19 cellular contexts compared by ENCODE assay signal in genomic region chr1:4088676-4089075, GRCh38.
DNase-seq lines count a peak whose midpoint lies in the region; ATAC-seq and TF ChIP-seq lines count a peak whose summit lies in the region.
"Had no signal": no experiment of that assay in that cellular context is flagged by ENCODE, and none has a peak within 500 bp of the region (broad histone marks: within the 10 kb centered on the region; RNA-seq: fewer than 3 reads in every experiment).

No MANE protein-coding gene starts in this region.

- H3K18ac ChIP-seq in mesendoderm (ENCODE audit: low read length) = no peak overlapping the region

- H2BK120ac ChIP-seq in mesendoderm (ENCODE audit: low read depth, low read length) = no peak overlapping the region

- H3K36me3 ChIP-seq in BLaER1 (no peaks in the 10 kb centered on the region), sigmoid colon (no peaks in the 10 kb centered on the region), mesendoderm (ENCODE audit: control insufficient read depth, insufficient read depth, low read length) (no peaks in the 10 kb centered on the region)
- H3K36me3 ChIP-seq: HAP-1 had no signal

- H4K8ac ChIP-seq in mesendoderm (ENCODE audit: low read depth, low read length) = no peak overlapping the region

- WGBS in sigmoid colon, 2 donors = 92 to 93% methylated on average over 15 of the region's 15 CpGs
- WGBS in mesendoderm (ENCODE audit: extremely low coverage, insufficient coverage, low lambda C conversion rate) = no CpG with 5 or more reads among the region's 15 CpGs

- no peak overlapping the region for H2BK15ac ChIP-seq in mesendoderm (replicated peaks; ENCODE audit: low read depth)

- H3K56ac ChIP-seq in mesendoderm (ENCODE audit: low read length) = no peak overlapping the region

- DNase-seq in mesenteric fat pad (ENCODE audit: low spot score) = peak; percentile 55
- no peak for DNase-seq in omental fat pad (ENCODE audit: low spot score)
- peak; percentile 44 for DNase-seq in sigmoid colon
- no peak for DNase-seq in mesendoderm
- DNase-seq in DMS 273 (lab: John Stamatoyannopoulos, UW; ENCODE audit: unreplicated experiment) = no peak
- no peak for DNase-seq in activated T-cell treated with anti-CD3 and anti-CD28 coated beads, Interleukin-2, amount 50 U/mL, for 24 hours
- DNase-seq: C1 segment of cervical spinal cord; Calu3; CD4-positive, alpha-beta memory T cell; COR-L47; DMS153; DND-41; GOT3; HFFc6 had no signal

- H3K79me2 ChIP-seq in mesendoderm (ENCODE audit: control insufficient read depth, insufficient read depth, low read length) = no peaks in the 10 kb centered on the region

- TF ChIP-seq EP300 in sigmoid colon (IDR thresholded peaks at IDR 0.05) = no peak

- H3K4me3 ChIP-seq in BLaER1 (no peak overlapping the region), sigmoid colon (no peak overlapping the region), mesendoderm (ENCODE audit: low read length) (no peak overlapping the region)
- H3K4me3 ChIP-seq: HAP-1 had no signal

- H3K27me3 ChIP-seq in BLaER1 (no peaks in the 10 kb centered on the region), sigmoid colon (no peaks in the 10 kb centered on the region), mesendoderm (ENCODE audit: insufficient read depth, low read length, poor library complexity) (no peaks in the 10 kb centered on the region)

- H3K4me1 ChIP-seq in BLaER1 (peaks cover 25% of the 10 kb centered on the region), sigmoid colon (no peaks in the 10 kb centered on the region), mesendoderm (ENCODE audit: control insufficient read depth, low read depth, low read length) (no peaks in the 10 kb centered on the region)
- H3K4me1 ChIP-seq: HAP-1 had no signal

- H3K27ac Mint-ChIP-seq in activated T-cell treated with anti-CD3 and anti-CD28 coated beads, Interleukin-2, amount 50 U/mL, for 24 hours = no peak overlapping the region
- H3K27ac Mint-ChIP-seq: B cell; CD4-positive, alpha-beta memory T cell; HFFc6 had no signal

- H3K4me2 ChIP-seq in BLaER1 = peak overlapping the region; percentile 46
- H3K4me2 ChIP-seq in mesendoderm (ENCODE audit: low read length) = no peak overlapping the region

- H3K9me3 Mint-ChIP-seq in activated T-cell treated with anti-CD3 and anti-CD28 coated beads, Interleukin-2, amount 50 U/mL, for 24 hours = peaks cover 13% of the 10 kb centered on the region

- H3K36me3 Mint-ChIP-seq in activated T-cell treated with anti-CD3 and anti-CD28 coated beads, Interleukin-2, amount 50 U/mL, for 24 hours (ENCODE audit: low read depth) = no peaks in the 10 kb centered on the region
- H3K36me3 Mint-ChIP-seq: CD4-positive, alpha-beta memory T cell had no signal

- H3K79me1 ChIP-seq in mesendoderm (ENCODE audit: low read length) = no peaks in the 10 kb centered on the region

- no peak overlapping the region for H2AK5ac ChIP-seq in mesendoderm (ENCODE audit: low read length)

- H4K20me1 ChIP-seq in BLaER1 = no peaks in the 10 kb centered on the region

- peaks cover 15% of the 10 kb centered on the region for H3K27me3 Mint-ChIP-seq in activated T-cell treated with anti-CD3 and anti-CD28 coated beads, Interleukin-2, amount 50 U/mL, for 24 hours
- H3K27me3 Mint-ChIP-seq: B cell had no signal

- H3K4me1 Mint-ChIP-seq in activated T-cell treated with anti-CD3 and anti-CD28 coated beads, Interleukin-2, amount 50 U/mL, for 24 hours (ENCODE audit: low read depth) = no peaks in the 10 kb centered on the region
- H3K4me1 Mint-ChIP-seq: B cell; CD4-positive, alpha-beta memory T cell had no signal

- no peak overlapping the region for H2BK5ac ChIP-seq in mesendoderm (ENCODE audit: low read length)

- H3K27ac ChIP-seq in BLaER1 (no peak overlapping the region), sigmoid colon (no peak overlapping the region), mesendoderm (ENCODE audit: low read depth, low read length) (no peak overlapping the region)
- H3K27ac ChIP-seq: 22Rv1 had no signal

- peak; percentile 28 for ATAC-seq in omental fat pad (ENCODE audit: low FRiP score)
- ATAC-seq in HG03354 (IDR thresholded peaks at IDR 0.05; ENCODE audit: poor library complexity, severe bottlenecking, unreplicated experiment) = no peak

- no peak overlapping the region for H3K23ac ChIP-seq in mesendoderm (ENCODE audit: low read length)

- intact Hi-C loops in sigmoid colon (cut with DNase I) = no loop called here

- TF ChIP-seq CTCF in omental fat pad (IDR thresholded peaks at IDR 0.05) (no peak), sigmoid colon (IDR thresholded peaks at IDR 0.05) (no peak)

- H3K4me3 Mint-ChIP-seq in activated T-cell treated with anti-CD3 and anti-CD28 coated beads, Interleukin-2, amount 50 U/mL, for 24 hours = no peak overlapping the region
- H3K4me3 Mint-ChIP-seq: B cell; CD4-positive, alpha-beta memory T cell; HFFc6 had no signal

- no peak overlapping the region for H3K4ac ChIP-seq in mesendoderm (ENCODE audit: low read depth, low read length)

- no peak for TF ChIP-seq POLR2A in sigmoid colon (IDR thresholded peaks at IDR 0.05)

- H4K5ac ChIP-seq in mesendoderm (ENCODE audit: low read length) = no peak overlapping the region

- no peak overlapping the region for H3K9ac ChIP-seq in BLaER1
- no peak overlapping the region for H3K9ac ChIP-seq in mesendoderm (ENCODE audit: low read length)

- peaks cover 29% of the 10 kb centered on the region for H3K9me3 ChIP-seq in BLaER1
- H3K9me3 ChIP-seq in sigmoid colon = peaks cover 0 to 8% (median 6%) of the 10 kb centered on the region in 4 donors
- H3K9me3 ChIP-seq: HAP-1 had no signal

Comparison
In these comparisons a context has a peak if more than half of its experiments do, and no peak if none do; other contexts are left out.
1. DNase-seq: peak in mesenteric fat pad (single experiment) and sigmoid colon (single experiment); none in omental fat pad (single experiment), mesendoderm (single experiment), DMS 273 (single experiment) and activated T-cell treated with anti-CD3 and anti-CD28 coated beads, Interleukin-2, amount 50 U/mL, for 24 hours (single experiment).